Comparison of ENCODE assay signal across 8 cellular contexts in genomic region chr6:88166901-88167624, GRCh38. TPM values are rescaled to one million over a fixed set of nuclear protein-coding genes. Genes with fewer than 3 reads are reported as not detected.
DNase-seq lines count a peak whose midpoint lies in the region; ATAC-seq and TF ChIP-seq lines count a peak whose summit lies in the region.

No MANE protein-coding gene starts in this region.

- H3K27ac Mint-ChIP-seq in activated T-helper 1 cell treated with anti-CD3 and anti-CD28 coated beads, Interleukin-12 subunit alpha, Interleukin-12 subunit beta, Interleukin-2, Interleukin-4 antibody, amounts not matched to agents 30 ng/mL and 10 ng/mL and 1 ng/mL, durations not matched to agents 14 hours and 24 hours and 36 hours = no peak overlapping the region
- peak overlapping the region; percentile 98 for H3K27ac Mint-ChIP-seq in stimulated activated memory B cell treated with anti-CD40 and anti-IgM and Interleukin-4, amounts not matched to agents 10 μg/mL and 1 μg/mL and 100 μg/mL, for 72 hours

- H3K27me3 Mint-ChIP-seq in activated T-helper 1 cell treated with anti-CD3 and anti-CD28 coated beads, Interleukin-12 subunit alpha, Interleukin-12 subunit beta, Interleukin-2, Interleukin-4 antibody, amounts not matched to agents 30 ng/mL and 10 ng/mL and 1 ng/mL, durations not matched to agents 14 hours and 24 hours and 36 hours (ENCODE audit: insufficient read depth) = peaks cover 70% of the 10 kb centered on the region
- no peaks in the 10 kb centered on the region for H3K27me3 Mint-ChIP-seq in stimulated activated memory B cell treated with anti-CD40 and anti-IgM and Interleukin-4, amounts not matched to agents 10 μg/mL and 1 μg/mL and 100 μg/mL, for 72 hours

- peak; percentile 46 for DNase-seq in Right ventricle myocardium superior
- DNase-seq in Right ventricle myocardium inferior (ENCODE audit: missing footprints) = no peak
- no peak for DNase-seq in activated T-helper 1 cell treated with anti-CD3 and anti-CD28 coated beads, Interleukin-12 subunit alpha, Interleukin-12 subunit beta, Interleukin-2, Interleukin-4 antibody, amounts not matched to agents 30 ng/mL and 10 ng/mL and 1 ng/mL, durations not matched to agents 14 hours and 24 hours and 36 hours (ENCODE audit: low spot score)
- DNase-seq in omental fat pad (ENCODE audit: low spot score) = no peak
- DNase-seq in UCSD-AML1 (lab: John Stamatoyannopoulos, UW; ENCODE audit: unreplicated experiment) = no peak

- peak overlapping the region; percentile 24 for H3K4me3 Mint-ChIP-seq in activated T-helper 1 cell treated with anti-CD3 and anti-CD28 coated beads, Interleukin-12 subunit alpha, Interleukin-12 subunit beta, Interleukin-2, Interleukin-4 antibody, amounts not matched to agents 30 ng/mL and 10 ng/mL and 1 ng/mL, durations not matched to agents 14 hours and 24 hours and 36 hours
- H3K4me3 Mint-ChIP-seq in stimulated activated memory B cell treated with anti-CD40 and anti-IgM and Interleukin-4, amounts not matched to agents 10 μg/mL and 1 μg/mL and 100 μg/mL, for 72 hours = peak overlapping the region; percentile 88

- no peak for TF ChIP-seq CTCF in omental fat pad (IDR thresholded peaks at IDR 0.05)

- H3K4me1 Mint-ChIP-seq in activated T-helper 1 cell treated with anti-CD3 and anti-CD28 coated beads, Interleukin-12 subunit alpha, Interleukin-12 subunit beta, Interleukin-2, Interleukin-4 antibody, amounts not matched to agents 30 ng/mL and 10 ng/mL and 1 ng/mL, durations not matched to agents 14 hours and 24 hours and 36 hours (ENCODE audit: low read depth) = peaks cover 14% of the 10 kb centered on the region
- H3K4me1 Mint-ChIP-seq in stimulated activated memory B cell treated with anti-CD40 and anti-IgM and Interleukin-4, amounts not matched to agents 10 μg/mL and 1 μg/mL and 100 μg/mL, for 72 hours = peaks cover 35% of the 10 kb centered on the region

- ATAC-seq in Right ventricle myocardium superior (ENCODE audit: poor library complexity) = no peak
- ATAC-seq in Right ventricle myocardium inferior = no peak
- peak; percentile 15 for ATAC-seq in HG03064 (IDR thresholded peaks at IDR 0.05; ENCODE audit: low read depth, unreplicated experiment)
- ATAC-seq in stimulated activated memory B cell treated with anti-CD40 and anti-IgM and Interleukin-4, amounts not matched to agents 10 μg/mL and 1 μg/mL and 100 μg/mL, for 72 hours = peak; percentile 53
- no peak for ATAC-seq in omental fat pad (ENCODE audit: low FRiP score)

- no peaks in the 10 kb centered on the region for H3K9me3 Mint-ChIP-seq in activated T-helper 1 cell treated with anti-CD3 and anti-CD28 coated beads, Interleukin-12 subunit alpha, Interleukin-12 subunit beta, Interleukin-2, Interleukin-4 antibody, amounts not matched to agents 30 ng/mL and 10 ng/mL and 1 ng/mL, durations not matched to agents 14 hours and 24 hours and 36 hours
- no peaks in the 10 kb centered on the region for H3K9me3 Mint-ChIP-seq in stimulated activated memory B cell treated with anti-CD40 and anti-IgM and Interleukin-4, amounts not matched to agents 10 μg/mL and 1 μg/mL and 100 μg/mL, for 72 hours

- H3K36me3 Mint-ChIP-seq in activated T-helper 1 cell treated with anti-CD3 and anti-CD28 coated beads, Interleukin-12 subunit alpha, Interleukin-12 subunit beta, Interleukin-2, Interleukin-4 antibody, amounts not matched to agents 30 ng/mL and 10 ng/mL and 1 ng/mL, durations not matched to agents 14 hours and 24 hours and 36 hours (ENCODE audit: low read depth) = peaks cover 2% of the 10 kb centered on the region
- H3K36me3 Mint-ChIP-seq in stimulated activated memory B cell treated with anti-CD40 and anti-IgM and Interleukin-4, amounts not matched to agents 10 μg/mL and 1 μg/mL and 100 μg/mL, for 72 hours = no peaks in the 10 kb centered on the region

- peak overlapping the region; percentile 62 for H3K4me3 ChIP-seq in iPS-11a (ENCODE audit: low read depth, low read length)

- intact Hi-C loops in Right ventricle myocardium superior (cut with DNase I) = no loop called here
- intact Hi-C loops in Right ventricle myocardium inferior (cut with DNase I) = no loop called here
- intact Hi-C loops in activated T-helper 1 cell treated with anti-CD3 and anti-CD28 coated beads, Interleukin-12 subunit alpha, Interleukin-12 subunit beta, Interleukin-2, Interleukin-4 antibody, amounts not matched to agents 30 ng/mL and 10 ng/mL and 1 ng/mL, durations not matched to agents 14 hours and 24 hours and 36 hours (cut with micrococcal nuclease) = loop anchor here (10.0 kb wide), 1 partner anchor 618 kb away; no protein-coding TSS in a partner anchor

RNA-seq across cellular contexts. Expression of gene CNR1, which starts 0.9 kb away (rescaled TPM):
- total RNA-seq in Right ventricle myocardium superior (0.11 TPM), Right ventricle myocardium inferior (0.16 TPM), omental fat pad (10 to 100 TPM; 14.4 to 56.0 (median 34.0) TPM)
- total RNA-seq in activated T-helper 1 cell treated with anti-CD3 and anti-CD28 coated beads, Interleukin-12 subunit alpha, Interleukin-12 subunit beta, Interleukin-2, Interleukin-4 antibody, amounts not matched to agents 30 ng/mL and 10 ng/mL and 1 ng/mL, durations not matched to agents 14 hours and 24 hours and 36 hours = not detected in 2 replicates

Comparison
In these comparisons a context has a peak if more than half of its experiments do, and no peak if none do; other contexts are left out.
1. ATAC-seq: peak in HG03064 (single experiment) and stimulated activated memory B cell treated with anti-CD40 and anti-IgM and Interleukin-4, amounts not matched to agents 10 μg/mL and 1 μg/mL and 100 μg/mL, for 72 hours (single experiment); none in Right ventricle myocardium superior (single experiment), Right ventricle myocardium inferior (single experiment) and omental fat pad (single experiment).
2. RNA of gene CNR1, which starts 0.9 kb away (total RNA-seq): 14.4 to 56.0 TPM in omental fat pad; 0.16 TPM in Right ventricle myocardium inferior (single experiment), 0.11 TPM in Right ventricle myocardium superior (single experiment) and not detected in activated T-helper 1 cell treated with anti-CD3 and anti-CD28 coated beads, Interleukin-12 subunit alpha, Interleukin-12 subunit beta, Interleukin-2, Interleukin-4 antibody, amounts not matched to agents 30 ng/mL and 10 ng/mL and 1 ng/mL, durations not matched to agents 14 hours and 24 hours and 36 hours; every median in the first group is over 10 times any median in the second.